ENCODE assay signal across 8 cellular contexts in the genomic region with DNA sequence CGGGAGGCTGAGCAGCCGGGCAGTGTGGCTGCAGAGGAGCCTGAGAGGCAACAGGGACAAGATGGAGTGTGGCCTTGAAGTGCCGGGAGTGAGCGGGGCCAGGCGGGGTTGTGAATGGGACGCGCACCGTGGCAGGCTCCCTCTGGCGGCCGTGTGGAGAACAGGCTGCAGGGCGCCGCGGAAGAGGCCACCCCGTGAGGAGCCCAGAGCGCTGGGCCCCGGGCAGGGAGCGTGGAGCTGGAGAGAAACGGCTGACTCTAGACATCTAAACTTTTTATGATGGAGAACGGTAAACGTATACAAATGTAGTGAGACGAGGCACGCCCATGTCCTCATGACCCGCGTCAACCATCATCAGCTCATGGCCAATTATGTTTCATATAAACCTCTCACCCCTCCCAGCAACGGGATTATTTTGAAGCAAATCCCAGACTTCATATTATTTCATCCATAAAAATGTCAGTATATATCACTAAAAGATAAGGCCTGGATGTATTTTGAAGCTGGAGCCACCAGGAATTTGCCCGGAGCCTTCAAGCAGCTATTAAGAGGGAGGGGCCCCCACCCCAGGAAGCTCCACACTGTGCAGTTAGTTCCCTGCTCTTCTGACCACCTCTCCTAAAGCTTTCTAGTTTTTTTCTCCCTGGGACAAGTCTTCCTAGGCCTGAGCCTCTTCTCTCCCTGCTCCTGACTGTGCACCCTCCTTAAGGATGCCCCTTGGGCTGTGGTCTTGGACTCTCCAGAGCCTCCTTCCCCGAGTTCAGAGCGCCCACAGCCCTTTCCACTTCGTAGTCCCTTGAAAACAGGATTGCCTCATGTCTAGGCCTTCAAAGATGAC.
A peak's percentile ranks its signal among the peaks of the same experiment; 100 is the strongest.
DNase-seq lines count a peak whose midpoint lies in the region; ATAC-seq and TF ChIP-seq lines count a peak whose summit lies in the region.

No MANE protein-coding gene starts in this region.

- H3K4me3 ChIP-seq in effector memory CD4-positive, alpha-beta T cell (ENCODE audit: insufficient read depth, low read depth, low read length, poor library complexity, severe bottlenecking), result peak overlapping the region; percentile 29
- no peak overlapping the region for H3K4me3 ChIP-seq in mesodermal cell (ENCODE audit: extremely low read depth, insufficient read depth, low read length, poor library complexity, severe bottlenecking)

- H3K27ac ChIP-seq in effector memory CD4-positive, alpha-beta T cell (ENCODE audit: insufficient read depth, low read length, poor library complexity, severe bottlenecking), result no peak overlapping the region
- H3K27ac ChIP-seq in mesodermal cell (ENCODE audit: low read depth, low read length, severe bottlenecking), result peak overlapping the region; percentile 61

- WGBS in mesodermal cell (ENCODE audit: insufficient coverage in 2 of 2), 2 experiments, result 13 to 17% methylated on average over 20 to 22 of the region's 29 CpGs

- H3K4me1 ChIP-seq in effector memory CD4-positive, alpha-beta T cell (ENCODE audit: control insufficient read depth, insufficient read depth, low read length, poor library complexity, severe bottlenecking), result no peaks in the 10 kb centered on the region
- peaks cover 52% of the 10 kb centered on the region for H3K4me1 ChIP-seq in mesodermal cell (ENCODE audit: control insufficient read depth, insufficient read depth, low read length, poor library complexity, severe bottlenecking)

- peaks cover 2% of the 10 kb centered on the region for H3K4me1 Mint-ChIP-seq in activated CD8-positive, alpha-beta T cell treated with anti-CD3 and anti-CD28 coated beads for 36 hours (ENCODE audit: low read depth)

- CTCF ChIA-PET in activated CD8-positive, alpha-beta T cell treated with anti-CD3 and anti-CD28 coated beads for 36 hours (lab: Charles Lee), result interaction anchor here (0.6 to 5.0 kb wide), 64 partner anchors 9 to 610 kb away, joined by 3 to 57 read pairs (median 5); no protein-coding TSS in a partner anchor

- no peaks in the 10 kb centered on the region for H3K36me3 Mint-ChIP-seq in activated CD8-positive, alpha-beta T cell treated with anti-CD3 and anti-CD28 coated beads for 36 hours (ENCODE audit: low read depth)

- no peaks in the 10 kb centered on the region for H3K36me3 ChIP-seq in effector memory CD4-positive, alpha-beta T cell (ENCODE audit: control insufficient read depth, insufficient read depth, low read length)
- H3K36me3 ChIP-seq in mesodermal cell (ENCODE audit: control insufficient read depth, insufficient read depth, low read length), result peaks cover 4% of the 10 kb centered on the region

- H3K27me3 ChIP-seq in effector memory CD4-positive, alpha-beta T cell (replicated peaks; ENCODE audit: control insufficient read depth, insufficient read depth, low read length, poor library complexity, severe bottlenecking), result no peaks in the 10 kb centered on the region

- DNase-seq in GDM1 (lab: John Stamatoyannopoulos, UW), result peak; percentile 72
- DNase-seq in NCI-H82 treated with DMSO at 0.1 percent for 48 hours (lab: John Stamatoyannopoulos, UW; ENCODE audit: unreplicated experiment), result peak; percentile 54
- DNase-seq in activated CD8-positive, alpha-beta T cell treated with anti-CD3 and anti-CD28 coated beads for 36 hours, result peak; percentile 85
- peak in 2 of 3 donors; percentile 28 to 41 for DNase-seq in effector memory CD4-positive, alpha-beta T cell
- DNase-seq in stimulated activated CD8-positive, alpha-beta memory T cell treated with anti-CD3 and anti-CD28 coated beads, Interleukin-15, amount 100 ng/mL, for 1 hour (ENCODE audit: low read depth), result peak; percentile 48

- no peaks in the 10 kb centered on the region for H3K9me3 ChIP-seq in effector memory CD4-positive, alpha-beta T cell (ENCODE audit: control insufficient read depth, low read length)
- H3K9me3 ChIP-seq in mesodermal cell (ENCODE audit: control insufficient read depth, low read length), result no peaks in the 10 kb centered on the region

- peak overlapping the region; percentile 7 for H3K4me3 Mint-ChIP-seq in activated CD8-positive, alpha-beta T cell treated with anti-CD3 and anti-CD28 coated beads for 36 hours

- POLR2A ChIA-PET in activated CD8-positive, alpha-beta T cell treated with anti-CD3 and anti-CD28 coated beads for 36 hours (lab: Charles Lee), result interaction anchor here (0.6 to 0.9 kb wide), 2 partner anchors 9 to 50 kb away, joined by 3 to 4 read pairs; no protein-coding TSS in a partner anchor

- peaks cover 7% of the 10 kb centered on the region for H3K27me3 Mint-ChIP-seq in activated CD8-positive, alpha-beta T cell treated with anti-CD3 and anti-CD28 coated beads for 36 hours

- ATAC-seq in HG03159 (IDR thresholded peaks at IDR 0.05; ENCODE audit: unreplicated experiment), result peak; percentile 64
- ATAC-seq in activated CD8-positive, alpha-beta T cell treated with anti-CD3 and anti-CD28 coated beads for 36 hours, result peak; percentile 99
- no peak for ATAC-seq in HG02970 (IDR thresholded peaks at IDR 0.05; ENCODE audit: low FRiP score, unreplicated experiment)

- intact Hi-C loops in activated CD8-positive, alpha-beta T cell treated with anti-CD3 and anti-CD28 coated beads for 36 hours (cut with micrococcal nuclease), result loop anchor here (2.0 kb wide), 1 partner anchor 249 kb away; no protein-coding TSS in a partner anchor

- TF ChIP-seq CTCF in activated CD8-positive, alpha-beta T cell treated with anti-CD3 and anti-CD28 coated beads for 36 hours (IDR thresholded peaks at IDR 0.05), result peak; percentile 91

- no peaks in the 10 kb centered on the region for H3K9me3 Mint-ChIP-seq in activated CD8-positive, alpha-beta T cell treated with anti-CD3 and anti-CD28 coated beads for 36 hours

- no peak overlapping the region for H3K27ac Mint-ChIP-seq in activated CD8-positive, alpha-beta T cell treated with anti-CD3 and anti-CD28 coated beads for 36 hours

Comparison
In these comparisons a context has a peak if more than half of its experiments do, and no peak if none do; other contexts are left out.
1. DNase-seq: peak in every context shown above with its lines; median percentile 85 in activated CD8-positive, alpha-beta T cell treated with anti-CD3 and anti-CD28 coated beads for 36 hours; 72 in GDM1; 54 in NCI-H82 treated with DMSO at 0.1 percent for 48 hours; 48 in stimulated activated CD8-positive, alpha-beta memory T cell treated with anti-CD3 and anti-CD28 coated beads, Interleukin-15, amount 100 ng/mL, for 1 hour; 34 in effector memory CD4-positive, alpha-beta T cell.